3 cellular contexts compared by ENCODE assay signal in the genomic region with DNA sequence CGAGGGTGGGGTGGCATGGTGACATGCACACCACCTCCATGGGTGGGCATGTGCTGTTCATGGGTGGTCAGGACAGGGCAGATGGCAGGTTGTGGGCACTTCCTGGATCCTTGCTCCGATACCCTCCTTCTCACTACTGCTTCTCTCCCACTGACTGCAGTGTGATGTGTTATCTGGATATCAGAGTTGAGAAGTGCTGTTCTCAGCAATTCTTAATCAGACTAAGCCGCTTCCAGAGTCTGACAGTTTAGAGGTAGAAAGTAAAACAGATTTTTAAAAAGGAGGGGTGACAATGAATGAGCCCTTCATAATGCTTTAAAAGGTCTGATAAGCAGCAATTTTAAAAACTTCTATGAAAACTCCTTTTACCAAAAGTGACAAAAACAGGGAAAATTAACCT.
TF ChIP-seq lines count a peak whose summit lies in the region.

No MANE protein-coding gene starts in this region.

TF ChIP-seq in A549, 52 proteins besides CTCF, POLR2A, EP300 and RAD21 (continued from another document):
- TF ChIP-seq MAFK (IDR thresholded peaks at IDR 0.05; ENCODE audit: partially characterized antibody) (peak; percentile 65), CEBPB (IDR thresholded peaks at IDR 0.05) (no peak)

TF ChIP-seq in GM12891, 5 proteins besides CTCF, POLR2A, EP300 and RAD21 (continued from another document):
- TF ChIP-seq POLR2AphosphoS5 (IDR thresholded peaks at IDR 0.05; ENCODE audit: low read depth, low read length) (no peak), SPI1 (IDR thresholded peaks at IDR 0.05; ENCODE audit: low read depth, low read length) (no peak), PAX5 (IDR thresholded peaks at IDR 0.05; ENCODE audit: insufficient read depth, low read length, severe bottlenecking) (no peak), POU2F2 (IDR thresholded peaks at IDR 0.05; ENCODE audit: low read depth, low read length) (no peak)

TF ChIP-seq in K562, 482 proteins besides CTCF, POLR2A, EP300 and RAD21 (continued from another document):
- TF ChIP-seq CHD4 (IDR thresholded peaks at IDR 0.05; ENCODE audit: insufficient read depth, insufficient replicate concordance, low read depth, low read length, poor library complexity, severe bottlenecking) (no peak), MAFG (tag; conservative IDR thresholded peaks at IDR 0.05) (no peak), MAFF (IDR thresholded peaks at IDR 0.05; ENCODE audit: low read length) (0 out of 2 replicates have a peak, but pooled peaks have one; percentile 32)
TF ChIP-seq in K562: peak in this region for 3.
